ENCODE assay signal across 3 cellular contexts in the genomic region with DNA sequence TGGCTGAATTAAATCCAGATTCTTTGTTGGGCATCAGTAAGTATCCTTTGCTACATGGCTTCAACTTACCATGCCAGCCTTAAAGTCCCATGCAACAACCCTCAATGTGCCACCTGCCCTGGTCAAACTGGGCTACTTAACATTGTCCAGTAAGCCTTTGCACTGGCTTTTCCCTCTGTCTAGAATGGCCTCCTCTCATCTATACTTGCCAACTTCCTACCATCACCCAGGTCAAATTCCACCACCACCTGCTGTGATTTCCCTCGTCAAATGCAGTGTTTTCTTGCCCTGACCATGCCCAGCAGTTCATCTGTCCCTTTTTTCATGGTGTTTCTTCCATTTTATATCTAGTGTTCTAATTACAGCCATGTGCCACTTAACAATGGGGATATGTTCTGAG.
TF ChIP-seq lines count a peak whose summit lies in the region.

No MANE protein-coding gene starts in this region.

TF ChIP-seq in A549, 52 proteins besides CTCF, POLR2A, EP300 and RAD21:
- TF ChIP-seq, protein P1, sequence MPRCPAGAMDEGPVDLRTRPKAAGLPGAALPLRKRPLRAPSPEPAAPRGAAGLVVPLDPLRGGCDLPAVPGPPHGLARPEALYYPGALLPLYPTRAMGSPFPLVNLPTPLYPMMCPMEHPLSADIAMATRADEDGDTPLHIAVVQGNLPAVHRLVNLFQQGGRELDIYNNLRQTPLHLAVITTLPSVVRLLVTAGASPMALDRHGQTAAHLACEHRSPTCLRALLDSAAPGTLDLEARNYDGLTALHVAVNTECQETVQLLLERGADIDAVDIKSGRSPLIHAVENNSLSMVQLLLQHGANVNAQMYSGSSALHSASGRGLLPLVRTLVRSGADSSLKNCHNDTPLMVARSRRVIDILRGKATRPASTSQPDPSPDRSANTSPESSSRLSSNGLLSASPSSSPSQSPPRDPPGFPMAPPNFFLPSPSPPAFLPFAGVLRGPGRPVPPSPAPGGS (IDR thresholded peaks at IDR 0.05), result no peak

TF ChIP-seq in GM23338, 12 proteins besides CTCF, POLR2A, EP300 and RAD21:
- TF ChIP-seq, protein P2, sequence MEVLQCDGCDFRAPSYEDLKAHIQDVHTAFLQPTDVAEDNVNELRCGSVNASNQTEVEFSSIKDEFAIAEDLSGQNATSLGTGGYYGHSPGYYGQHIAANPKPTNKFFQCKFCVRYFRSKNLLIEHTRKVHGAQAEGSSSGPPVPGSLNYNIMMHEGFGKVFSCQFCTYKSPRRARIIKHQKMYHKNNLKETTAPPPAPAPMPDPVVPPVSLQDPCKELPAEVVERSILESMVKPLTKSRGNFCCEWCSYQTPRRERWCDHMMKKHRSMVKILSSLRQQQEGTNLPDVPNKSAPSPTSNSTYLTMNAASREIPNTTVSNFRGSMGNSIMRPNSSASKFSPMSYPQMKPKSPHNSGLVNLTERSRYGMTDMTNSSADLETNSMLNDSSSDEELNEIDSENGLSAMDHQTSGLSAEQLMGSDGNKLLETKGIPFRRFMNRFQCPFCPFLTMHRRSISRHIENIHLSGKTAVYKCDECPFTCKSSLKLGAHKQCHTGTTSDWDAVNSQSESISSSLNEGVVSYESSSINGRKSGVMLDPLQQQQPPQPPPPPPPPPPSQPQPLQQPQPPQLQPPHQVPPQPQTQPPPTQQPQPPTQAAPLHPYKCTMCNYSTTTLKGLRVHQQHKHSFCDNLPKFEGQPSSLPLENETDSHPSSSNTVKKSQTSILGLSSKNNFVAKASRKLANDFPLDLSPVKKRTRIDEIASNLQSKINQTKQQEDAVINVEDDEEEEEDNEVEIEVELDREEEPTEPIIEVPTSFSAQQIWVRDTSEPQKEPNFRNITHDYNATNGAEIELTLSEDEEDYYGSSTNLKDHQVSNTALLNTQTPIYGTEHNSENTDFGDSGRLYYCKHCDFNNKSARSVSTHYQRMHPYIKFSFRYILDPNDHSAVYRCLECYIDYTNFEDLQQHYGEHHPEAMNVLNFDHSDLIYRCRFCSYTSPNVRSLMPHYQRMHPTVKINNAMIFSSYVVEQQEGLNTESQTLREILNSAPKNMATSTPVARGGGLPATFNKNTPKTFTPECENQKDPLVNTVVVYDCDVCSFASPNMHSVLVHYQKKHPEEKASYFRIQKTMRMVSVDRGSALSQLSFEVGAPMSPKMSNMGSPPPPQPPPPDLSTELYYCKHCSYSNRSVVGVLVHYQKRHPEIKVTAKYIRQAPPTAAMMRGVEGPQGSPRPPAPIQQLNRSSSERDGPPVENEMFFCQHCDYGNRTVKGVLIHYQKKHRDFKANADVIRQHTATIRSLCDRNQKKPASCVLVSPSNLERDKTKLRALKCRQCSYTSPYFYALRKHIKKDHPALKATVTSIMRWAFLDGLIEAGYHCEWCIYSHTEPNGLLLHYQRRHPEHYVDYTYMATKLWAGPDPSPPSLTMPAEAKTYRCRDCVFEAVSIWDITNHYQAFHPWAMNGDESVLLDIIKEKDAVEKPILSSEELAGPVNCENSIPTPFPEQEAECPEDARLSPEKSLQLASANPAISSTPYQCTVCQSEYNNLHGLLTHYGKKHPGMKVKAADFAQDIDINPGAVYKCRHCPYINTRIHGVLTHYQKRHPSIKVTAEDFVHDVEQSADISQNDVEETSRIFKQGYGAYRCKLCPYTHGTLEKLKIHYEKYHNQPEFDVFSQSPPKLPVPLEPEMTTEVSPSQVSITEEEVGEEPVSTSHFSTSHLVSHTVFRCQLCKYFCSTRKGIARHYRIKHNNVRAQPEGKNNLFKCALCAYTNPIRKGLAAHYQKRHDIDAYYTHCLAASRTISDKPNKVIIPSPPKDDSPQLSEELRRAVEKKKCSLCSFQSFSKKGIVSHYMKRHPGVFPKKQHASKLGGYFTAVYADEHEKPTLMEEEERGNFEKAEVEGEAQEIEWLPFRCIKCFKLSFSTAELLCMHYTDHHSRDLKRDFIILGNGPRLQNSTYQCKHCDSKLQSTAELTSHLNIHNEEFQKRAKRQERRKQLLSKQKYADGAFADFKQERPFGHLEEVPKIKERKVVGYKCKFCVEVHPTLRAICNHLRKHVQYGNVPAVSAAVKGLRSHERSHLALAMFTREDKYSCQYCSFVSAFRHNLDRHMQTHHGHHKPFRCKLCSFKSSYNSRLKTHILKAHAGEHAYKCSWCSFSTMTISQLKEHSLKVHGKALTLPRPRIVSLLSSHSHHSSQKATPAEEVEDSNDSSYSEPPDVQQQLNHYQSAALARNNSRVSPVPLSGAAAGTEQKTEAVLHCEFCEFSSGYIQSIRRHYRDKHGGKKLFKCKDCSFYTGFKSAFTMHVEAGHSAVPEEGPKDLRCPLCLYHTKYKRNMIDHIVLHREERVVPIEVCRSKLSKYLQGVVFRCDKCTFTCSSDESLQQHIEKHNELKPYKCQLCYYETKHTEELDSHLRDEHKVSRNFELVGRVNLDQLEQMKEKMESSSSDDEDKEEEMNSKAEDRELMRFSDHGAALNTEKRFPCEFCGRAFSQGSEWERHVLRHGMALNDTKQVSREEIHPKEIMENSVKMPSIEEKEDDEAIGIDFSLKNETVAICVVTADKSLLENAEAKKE (CRISPR knock-in tag; IDR thresholded peaks at IDR 0.05), result no peak
- no peak for TF ChIP-seq ZNF331 (CRISPR knock-in tag; IDR thresholded peaks at IDR 0.05; ENCODE audit: low read depth)
- no peak for TF ChIP-seq EZH2phosphoT487 (IDR thresholded peaks at IDR 0.05; ENCODE audit: unreplicated experiment)
- TF ChIP-seq ZNF114 (CRISPR knock-in tag; IDR thresholded peaks at IDR 0.05), result no peak
- TF ChIP-seq, protein P3, sequence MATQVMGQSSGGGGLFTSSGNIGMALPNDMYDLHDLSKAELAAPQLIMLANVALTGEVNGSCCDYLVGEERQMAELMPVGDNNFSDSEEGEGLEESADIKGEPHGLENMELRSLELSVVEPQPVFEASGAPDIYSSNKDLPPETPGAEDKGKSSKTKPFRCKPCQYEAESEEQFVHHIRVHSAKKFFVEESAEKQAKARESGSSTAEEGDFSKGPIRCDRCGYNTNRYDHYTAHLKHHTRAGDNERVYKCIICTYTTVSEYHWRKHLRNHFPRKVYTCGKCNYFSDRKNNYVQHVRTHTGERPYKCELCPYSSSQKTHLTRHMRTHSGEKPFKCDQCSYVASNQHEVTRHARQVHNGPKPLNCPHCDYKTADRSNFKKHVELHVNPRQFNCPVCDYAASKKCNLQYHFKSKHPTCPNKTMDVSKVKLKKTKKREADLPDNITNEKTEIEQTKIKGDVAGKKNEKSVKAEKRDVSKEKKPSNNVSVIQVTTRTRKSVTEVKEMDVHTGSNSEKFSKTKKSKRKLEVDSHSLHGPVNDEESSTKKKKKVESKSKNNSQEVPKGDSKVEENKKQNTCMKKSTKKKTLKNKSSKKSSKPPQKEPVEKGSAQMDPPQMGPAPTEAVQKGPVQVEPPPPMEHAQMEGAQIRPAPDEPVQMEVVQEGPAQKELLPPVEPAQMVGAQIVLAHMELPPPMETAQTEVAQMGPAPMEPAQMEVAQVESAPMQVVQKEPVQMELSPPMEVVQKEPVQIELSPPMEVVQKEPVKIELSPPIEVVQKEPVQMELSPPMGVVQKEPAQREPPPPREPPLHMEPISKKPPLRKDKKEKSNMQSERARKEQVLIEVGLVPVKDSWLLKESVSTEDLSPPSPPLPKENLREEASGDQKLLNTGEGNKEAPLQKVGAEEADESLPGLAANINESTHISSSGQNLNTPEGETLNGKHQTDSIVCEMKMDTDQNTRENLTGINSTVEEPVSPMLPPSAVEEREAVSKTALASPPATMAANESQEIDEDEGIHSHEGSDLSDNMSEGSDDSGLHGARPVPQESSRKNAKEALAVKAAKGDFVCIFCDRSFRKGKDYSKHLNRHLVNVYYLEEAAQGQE (IDR thresholded peaks at IDR 0.05; ENCODE audit: unreplicated experiment), result no peak
- TF ChIP-seq NANOG (IDR thresholded peaks at IDR 0.05; ENCODE audit: borderline replicate concordance), result no peak
- no peak for TF ChIP-seq EZH2 (IDR thresholded peaks at IDR 0.05; ENCODE audit: low read depth, unreplicated experiment)
- TF ChIP-seq STAT1 (IDR thresholded peaks at IDR 0.05; ENCODE audit: unreplicated experiment), result no peak
- TF ChIP-seq CREB1 (CRISPR knock-in tag; IDR thresholded peaks at IDR 0.05; ENCODE audit: low read depth), result no peak
- no peak for TF ChIP-seq JUNB (IDR thresholded peaks at IDR 0.05; ENCODE audit: unreplicated experiment)
TF ChIP-seq in GM23338: peak in this region for 0.

TF ChIP-seq in GM12878, 131 proteins besides CTCF, POLR2A, EP300 and RAD21:
- TF ChIP-seq, protein P4, sequence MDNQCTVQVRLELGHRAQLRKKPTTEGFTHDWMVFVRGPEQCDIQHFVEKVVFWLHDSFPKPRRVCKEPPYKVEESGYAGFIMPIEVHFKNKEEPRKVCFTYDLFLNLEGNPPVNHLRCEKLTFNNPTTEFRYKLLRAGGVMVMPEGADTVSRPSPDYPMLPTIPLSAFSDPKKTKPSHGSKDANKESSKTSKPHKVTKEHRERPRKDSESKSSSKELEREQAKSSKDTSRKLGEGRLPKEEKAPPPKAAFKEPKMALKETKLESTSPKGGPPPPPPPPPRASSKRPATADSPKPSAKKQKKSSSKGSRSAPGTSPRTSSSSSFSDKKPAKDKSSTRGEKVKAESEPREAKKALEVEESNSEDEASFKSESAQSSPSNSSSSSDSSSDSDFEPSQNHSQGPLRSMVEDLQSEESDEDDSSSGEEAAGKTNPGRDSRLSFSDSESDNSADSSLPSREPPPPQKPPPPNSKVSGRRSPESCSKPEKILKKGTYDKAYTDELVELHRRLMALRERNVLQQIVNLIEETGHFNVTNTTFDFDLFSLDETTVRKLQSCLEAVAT (IDR thresholded peaks at IDR 0.05), result no peak
- no peak for TF ChIP-seq GATAD2B (conservative IDR thresholded peaks at IDR 0.05; ENCODE audit: low read depth)
- TF ChIP-seq POLR2AphosphoS2 (IDR thresholded peaks at IDR 0.05; ENCODE audit: low read depth, low read length), result no peak
- TF ChIP-seq, protein P5, sequence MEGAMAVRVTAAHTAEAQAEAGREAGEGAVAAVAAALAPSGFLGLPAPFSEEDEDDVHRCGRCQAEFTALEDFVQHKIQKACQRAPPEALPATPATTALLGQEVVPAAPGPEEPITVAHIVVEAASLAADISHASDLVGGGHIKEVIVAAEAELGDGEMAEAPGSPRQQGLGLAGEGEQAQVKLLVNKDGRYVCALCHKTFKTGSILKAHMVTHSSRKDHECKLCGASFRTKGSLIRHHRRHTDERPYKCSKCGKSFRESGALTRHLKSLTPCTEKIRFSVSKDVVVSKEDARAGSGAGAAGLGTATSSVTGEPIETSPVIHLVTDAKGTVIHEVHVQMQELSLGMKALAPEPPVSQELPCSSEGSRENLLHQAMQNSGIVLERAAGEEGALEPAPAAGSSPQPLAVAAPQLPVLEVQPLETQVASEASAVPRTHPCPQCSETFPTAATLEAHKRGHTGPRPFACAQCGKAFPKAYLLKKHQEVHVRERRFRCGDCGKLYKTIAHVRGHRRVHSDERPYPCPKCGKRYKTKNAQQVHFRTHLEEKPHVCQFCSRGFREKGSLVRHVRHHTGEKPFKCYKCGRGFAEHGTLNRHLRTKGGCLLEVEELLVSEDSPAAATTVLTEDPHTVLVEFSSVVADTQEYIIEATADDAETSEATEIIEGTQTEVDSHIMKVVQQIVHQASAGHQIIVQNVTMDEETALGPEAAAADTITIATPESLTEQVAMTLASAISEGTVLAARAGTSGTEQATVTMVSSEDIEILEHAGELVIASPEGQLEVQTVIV (IDR thresholded peaks at IDR 0.05; ENCODE audit: borderline replicate concordance, partially characterized antibody), result no peak
- TF ChIP-seq CBX3 (IDR thresholded peaks at IDR 0.05; ENCODE audit: borderline replicate concordance, low read depth), result no peak
- no peak for TF ChIP-seq TCF12 (IDR thresholded peaks at IDR 0.05; ENCODE audit: low read depth, low read length)
- TF ChIP-seq CEBPB (IDR thresholded peaks at IDR 0.05; ENCODE audit: borderline replicate concordance in 1 of 2, low read depth in 2 of 2, low read length in 2 of 2), result no peak
- no peak for TF ChIP-seq FOS (IDR thresholded peaks at IDR 0.05; ENCODE audit: borderline replicate concordance, extremely low read depth, insufficient read length)
- no peak for TF ChIP-seq CREM (IDR thresholded peaks at IDR 0.05; ENCODE audit: low read depth)
- no peak for TF ChIP-seq TCF3 (IDR thresholded peaks at IDR 0.05; ENCODE audit: borderline replicate concordance, insufficient read depth, low read depth, low read length)
- TF ChIP-seq, protein P6, sequence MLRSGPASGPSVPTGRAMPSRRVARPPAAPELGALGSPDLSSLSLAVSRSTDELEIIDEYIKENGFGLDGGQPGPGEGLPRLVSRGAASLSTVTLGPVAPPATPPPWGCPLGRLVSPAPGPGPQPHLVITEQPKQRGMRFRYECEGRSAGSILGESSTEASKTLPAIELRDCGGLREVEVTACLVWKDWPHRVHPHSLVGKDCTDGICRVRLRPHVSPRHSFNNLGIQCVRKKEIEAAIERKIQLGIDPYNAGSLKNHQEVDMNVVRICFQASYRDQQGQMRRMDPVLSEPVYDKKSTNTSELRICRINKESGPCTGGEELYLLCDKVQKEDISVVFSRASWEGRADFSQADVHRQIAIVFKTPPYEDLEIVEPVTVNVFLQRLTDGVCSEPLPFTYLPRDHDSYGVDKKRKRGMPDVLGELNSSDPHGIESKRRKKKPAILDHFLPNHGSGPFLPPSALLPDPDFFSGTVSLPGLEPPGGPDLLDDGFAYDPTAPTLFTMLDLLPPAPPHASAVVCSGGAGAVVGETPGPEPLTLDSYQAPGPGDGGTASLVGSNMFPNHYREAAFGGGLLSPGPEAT (IDR thresholded peaks at IDR 0.05; ENCODE audit: low read depth), result no peak
- TF ChIP-seq SREBF1 (IDR thresholded peaks at IDR 0.05; ENCODE audit: low read length), result no peak
- no peak for TF ChIP-seq DPF2 (IDR thresholded peaks at IDR 0.05)
- no peak for TF ChIP-seq TCF7 (IDR thresholded peaks at IDR 0.05; ENCODE audit: borderline replicate concordance)
- no peak for TF ChIP-seq IKZF1 (conservative IDR thresholded peaks at IDR 0.05)
- TF ChIP-seq, protein P7, sequence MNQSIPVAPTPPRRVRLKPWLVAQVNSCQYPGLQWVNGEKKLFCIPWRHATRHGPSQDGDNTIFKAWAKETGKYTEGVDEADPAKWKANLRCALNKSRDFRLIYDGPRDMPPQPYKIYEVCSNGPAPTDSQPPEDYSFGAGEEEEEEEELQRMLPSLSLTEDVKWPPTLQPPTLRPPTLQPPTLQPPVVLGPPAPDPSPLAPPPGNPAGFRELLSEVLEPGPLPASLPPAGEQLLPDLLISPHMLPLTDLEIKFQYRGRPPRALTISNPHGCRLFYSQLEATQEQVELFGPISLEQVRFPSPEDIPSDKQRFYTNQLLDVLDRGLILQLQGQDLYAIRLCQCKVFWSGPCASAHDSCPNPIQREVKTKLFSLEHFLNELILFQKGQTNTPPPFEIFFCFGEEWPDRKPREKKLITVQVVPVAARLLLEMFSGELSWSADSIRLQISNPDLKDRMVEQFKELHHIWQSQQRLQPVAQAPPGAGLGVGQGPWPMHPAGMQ (IDR thresholded peaks at IDR 0.05; ENCODE audit: borderline replicate concordance), result no peak
- no peak for TF ChIP-seq MTA2 (IDR thresholded peaks at IDR 0.05; ENCODE audit: low read depth)
- no peak for TF ChIP-seq ZNF622 (IDR thresholded peaks at IDR 0.05)
- TF ChIP-seq, protein P1 (IDR thresholded peaks at IDR 0.05; ENCODE audit: borderline replicate concordance, insufficient read depth, low read depth, low read length, poor library complexity, severe bottlenecking), result no peak
